Comparison of ENCODE assay signal across 8 cellular contexts in genomic region chr13:99087954-99088491, GRCh38.
DNase-seq lines count a peak whose midpoint lies in the region; ATAC-seq and TF ChIP-seq lines count a peak whose summit lies in the region.

No MANE protein-coding gene starts in this region.

- H3K4me3 ChIP-seq in GM12865 (ENCODE audit: low read depth, low read length) (peak overlapping the region; percentile 76), HCT116 (replicated peaks in 1 of 2; ENCODE audit: low read depth in 1 of 2, low read length in 2 of 2) (peak overlapping the region; percentile 56 to 62), fibroblast of mammary gland (ENCODE audit: control insufficient read depth, low read depth, low read length) (peak overlapping the region; percentile 79)

- peak overlapping the region; percentile 89 for H3K27ac Mint-ChIP-seq in osteocyte (ENCODE audit: unreplicated experiment)

- H3K9ac ChIP-seq in HCT116 (ENCODE audit: low read length): peak overlapping the region; percentile 77

- POLR2A ChIA-PET in HCT116 (lab: Charles Lee): no interaction called here

- H3K4me1 Mint-ChIP-seq in osteocyte (ENCODE audit: unreplicated experiment): peaks cover 14% of the 10 kb centered on the region

- no peaks in the 10 kb centered on the region for H3K9me3 Mint-ChIP-seq in osteocyte (ENCODE audit: unreplicated experiment)

- CTCF ChIA-PET in HCT116 (lab: Charles Lee): no interaction called here

- no peak for TF ChIP-seq RAD21 in HCT116 (IDR thresholded peaks at IDR 0.05; ENCODE audit: low read depth)

- BruUV-seq in HCT116 (replicated peaks; lab: Mats Ljungman, UMichigan): TSS peak; percentile 91

- no peak overlapping the region for H2AFZ ChIP-seq in HCT116 (ENCODE audit: low read depth, low read length, poor library complexity, severe bottlenecking)

- H3K4me1 ChIP-seq in HCT116 (ENCODE audit: control insufficient read depth in 1 of 2, insufficient read depth in 2 of 2, low read length in 2 of 2): peaks cover 7 to 20% of the 10 kb centered on the region in 2 experiments; a peak in 3 of 4 replicates

- no peaks in the 10 kb centered on the region for H4K20me1 ChIP-seq in HCT116 (ENCODE audit: insufficient read depth)

- peak overlapping the region; percentile 97 for H3K4me3 Mint-ChIP-seq in osteocyte (ENCODE audit: unreplicated experiment)

- intact Hi-C loops in HCT116 (cut with micrococcal nuclease): no loop called here

- DNase-seq in GM12865 (ENCODE audit: low read depth) (no peak), HCT116 (ENCODE audit: low read depth, low spot score) (no peak), NCI-H1092 treated with DMSO at 0.1 percent for 48 hours (lab: John Stamatoyannopoulos, UW) (peak; percentile 85), fibroblast of mammary gland (ENCODE audit: low read depth) (no peak), osteocyte (ENCODE audit: extremely low spot score, unreplicated experiment) (no peak), NCI-H2196 (lab: John Stamatoyannopoulos, UW; ENCODE audit: unreplicated experiment) (no peak), GM03348 (ENCODE audit: low spot score) (no peak)
- peak; percentile 63 for DNase-seq in activated CD8-positive, alpha-beta memory T cell treated with anti-CD3 and anti-CD28 coated beads for 24 hours

- ATAC-seq in HCT116: peak; percentile 41

- peaks cover 14% of the 10 kb centered on the region for H3K27me3 Mint-ChIP-seq in osteocyte (ENCODE audit: unreplicated experiment)

- H3K9me3 ChIP-seq in HCT116 (ENCODE audit: control insufficient read depth in 1 of 2, insufficient read depth in 1 of 2, low read depth in 1 of 2, low read length in 2 of 2): no peaks in the 10 kb centered on the region

- peak overlapping the region; percentile 69 for H3K4me2 ChIP-seq in HCT116 (ENCODE audit: low read length)

- no peaks in the 10 kb centered on the region for H3K9me2 ChIP-seq in HCT116 (ENCODE audit: insufficient read depth)

- no peaks in the 10 kb centered on the region for H3K27me3 ChIP-seq in HCT116 (ENCODE audit: insufficient read depth, low read length)

- no peaks in the 10 kb centered on the region for H3K36me3 ChIP-seq in HCT116 (ENCODE audit: control insufficient read depth in 1 of 2, insufficient read depth in 2 of 2, low read length in 2 of 2)

- no peak for TF ChIP-seq POLR2A in HCT116 (IDR thresholded peaks at IDR 0.05; ENCODE audit: borderline replicate concordance, extremely low read depth, insufficient read depth, insufficient read length)

- RAD21 ChIA-PET in HCT116 (lab: Charles Lee; ENCODE audit: low non-redundant PET in 1 of 2, low total read pairs in 2 of 2, uncharacterized antibody in 2 of 2, unreplicated experiment in 2 of 2): no interaction called here

- peaks cover 29% of the 10 kb centered on the region for H3K79me2 ChIP-seq in HCT116 (ENCODE audit: insufficient read depth, low read length)

- no peak for TF ChIP-seq CTCF in GM12865 (IDR thresholded peaks at IDR 0.05; ENCODE audit: insufficient read depth, low read depth, low read length, missing control alignments)
- TF ChIP-seq CTCF in HCT116 (IDR thresholded peaks at IDR 0.05 in 2 of 3, conservative IDR thresholded peaks at IDR 0.05 in 1 of 3; ENCODE audit: borderline replicate concordance in 1 of 3, insufficient read depth in 1 of 3, low read depth in 2 of 3, low read length in 2 of 3): no peak
- TF ChIP-seq CTCF in fibroblast of mammary gland (conservative IDR thresholded peaks at IDR 0.05; ENCODE audit: control insufficient read depth, insufficient read depth, low read depth, low read length): no peak
- TF ChIP-seq CTCF in osteocyte (IDR thresholded peaks at IDR 0.05): no peak

- peak overlapping the region; percentile 45 for H3K27ac ChIP-seq in HCT116 (ENCODE audit: low read depth, low read length)

- no peaks in the 10 kb centered on the region for H3K36me3 Mint-ChIP-seq in osteocyte (ENCODE audit: unreplicated experiment)

TF ChIP-seq in HCT116, 20 proteins besides CTCF, POLR2A, EP300 and RAD21:
- TF ChIP-seq CEBPB (IDR thresholded peaks at IDR 0.05; ENCODE audit: low read depth) (no peak), SP1 (IDR thresholded peaks at IDR 0.05; ENCODE audit: low read depth) (no peak), CBX3 (IDR thresholded peaks at IDR 0.05; ENCODE audit: low read depth) (no peak), ZNF274 (IDR thresholded peaks at IDR 0.05; ENCODE audit: low read depth, low read length) (no peak), SRF (IDR thresholded peaks at IDR 0.05; ENCODE audit: low read depth) (no peak), ZBTB33 (IDR thresholded peaks at IDR 0.05; ENCODE audit: extremely low read depth, insufficient replicate concordance, low read length) (no peak), TCF7L2 (IDR thresholded peaks at IDR 0.05; ENCODE audit: borderline replicate concordance, extremely low read depth, insufficient read depth, insufficient read length) (no peak), ZFX (IDR thresholded peaks at IDR 0.05) (no peak), YY1 (IDR thresholded peaks at IDR 0.05; ENCODE audit: extremely low read depth, insufficient replicate concordance, low read depth, low read length) (no peak), POLR2AphosphoS5 (IDR thresholded peaks at IDR 0.05; ENCODE audit: low read depth, low read length) (no peak), EZH2phosphoT487 (IDR thresholded peaks at IDR 0.05; ENCODE audit: borderline replicate concordance) (no peak), SIN3A (IDR thresholded peaks at IDR 0.05; ENCODE audit: low read depth) (no peak)

Comparison
In these comparisons a context has a peak if more than half of its experiments do, and no peak if none do; other contexts are left out.
1. DNase-seq: peak in NCI-H1092 treated with DMSO at 0.1 percent for 48 hours (single experiment) and activated CD8-positive, alpha-beta memory T cell treated with anti-CD3 and anti-CD28 coated beads for 24 hours (single experiment); none in GM12865 (single experiment), HCT116 (single experiment), fibroblast of mammary gland (single experiment), osteocyte (single experiment), NCI-H2196 (single experiment) and GM03348 (single experiment).
2. Peak in every context shown above with its lines, with median percentiles within 50 percentile points of each other: H3K4me3 ChIP-seq.